Comparison of ENCODE assay signal across 16 cellular contexts in genomic region chr15:82051664-82052063, GRCh38. TPM values are rescaled to one million over a fixed set of nuclear protein-coding genes. Genes with fewer than 3 reads are reported as not detected.
DNase-seq lines count a peak whose midpoint lies in the region; ATAC-seq and TF ChIP-seq lines count a peak whose summit lies in the region.
"Had no signal": no experiment of that assay in that cellular context is flagged by ENCODE, and none has a peak within 500 bp of the region (broad histone marks: within the 10 kb centered on the region; RNA-seq: fewer than 3 reads in every experiment).

No MANE protein-coding gene starts in this region.

- peak; percentile 17 for DNase-seq in EL
- DNase-seq in dermis blood vessel endothelial cell: peak; percentile 81
- peak; percentile 80 to 87 for DNase-seq in lung microvascular endothelial cell (ENCODE audit: low read depth in 2 of 2)
- DNase-seq in left lobe of liver (ENCODE audit: low spot score): no peak
- no peak for DNase-seq in activated CD4-positive, alpha-beta T cell treated with anti-CD3 and anti-CD28 coated beads for 1 hour
- DNase-seq: activated CD8-positive, alpha-beta memory T cell treated with anti-CD3 and anti-CD28 coated beads, Interleukin-2, amount 10 ng/mL, durations not matched to agents 7 days and 5 days; activated effector memory CD4-positive, alpha-beta T cell treated with Interleukin-2 at 50 U/mL for 16 hours; Calu3; colonic mucosa; naive B cell; NK-92 treated with Interleukin-12 subunit alpha and Interleukin-12 subunit beta, amount 100 ng/mL, for 24 hours; stimulated activated CD4-positive, alpha-beta T cell treated with anti-CD3 and anti-CD28 coated beads, Interleukin-4, amount 100 ng/mL, for 24 hours; T-helper 17 cell had no signal

- no peak for ATAC-seq in HG03280 (IDR thresholded peaks at IDR 0.05; ENCODE audit: unreplicated experiment)
- no peak for ATAC-seq in GM18870 (IDR thresholded peaks at IDR 0.05; ENCODE audit: unreplicated experiment)
- ATAC-seq in left lobe of liver: no peak
- ATAC-seq: activated CD8-positive, alpha-beta memory T cell treated with anti-CD3 and anti-CD28 coated beads, Interleukin-2, amount 10 ng/mL, durations not matched to agents 7 days and 5 days; T-helper 17 cell had no signal

TF ChIP-seq in PFSK-1, 5 proteins besides CTCF, POLR2A, EP300 and RAD21:
- TF ChIP-seq SIN3A (IDR thresholded peaks at IDR 0.05; ENCODE audit: borderline replicate concordance, insufficient read depth, low read length) (no peak), FOXP2 (optimal IDR thresholded peaks at IDR 0.05; ENCODE audit: borderline replicate concordance, extremely low read depth, extremely low read length, insufficient read depth) (peak; percentile 66)

RNA-seq across cellular contexts. Expression of gene MEX3B, which starts 5.8 kb away (rescaled TPM):
- 13.1 TPM for polyA plus RNA-seq in PFSK-1 (2012; ENCODE audit: insufficient read length, low read depth)
- total RNA-seq in dermis blood vessel endothelial cell (9.7 and 11.6 TPM in 2 replicates), lung microvascular endothelial cell (7.0 and 10.9 TPM in 2 replicates), left lobe of liver (0.43 TPM)

Comparison
In these comparisons a context has a peak if more than half of its experiments do, and no peak if none do; other contexts are left out.
1. DNase-seq: peak in EL (single experiment), dermis blood vessel endothelial cell (single experiment) and lung microvascular endothelial cell (2 of 2); none in left lobe of liver (single experiment) and activated CD4-positive, alpha-beta T cell treated with anti-CD3 and anti-CD28 coated beads for 1 hour (single experiment).